ENCODE assay signal across 8 cellular contexts in the genomic region with DNA sequence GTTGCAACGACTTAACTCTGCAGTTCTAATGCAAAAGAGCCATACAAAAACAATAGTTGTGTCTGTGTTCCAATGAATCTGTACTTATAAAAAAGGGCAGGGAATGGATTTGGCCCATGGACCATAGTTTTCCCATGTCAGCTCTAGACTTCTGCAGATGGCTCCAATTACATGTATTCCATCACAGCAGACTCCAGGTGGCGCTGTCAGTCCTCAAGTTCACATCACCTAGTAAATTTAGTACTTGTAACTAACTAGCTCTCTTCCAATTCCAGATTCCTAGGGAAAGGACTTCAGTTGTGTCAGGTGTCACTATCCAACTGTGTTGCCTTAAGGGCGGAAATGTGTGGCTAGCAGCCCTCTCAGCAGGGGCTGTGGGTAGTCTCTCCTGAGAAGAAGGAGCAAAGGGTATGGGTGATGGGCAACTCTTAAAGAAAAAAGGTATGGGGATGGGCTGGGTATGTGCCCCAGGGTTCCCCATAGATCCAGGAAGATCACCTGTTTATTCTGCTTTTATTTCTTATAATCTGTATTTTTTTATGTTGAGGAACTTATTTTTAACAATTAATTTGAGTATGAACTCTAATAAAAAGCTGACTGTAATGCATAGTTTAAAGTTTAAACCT. TPM values are rescaled to one million over a fixed set of nuclear protein-coding genes. Genes with fewer than 3 reads are reported as not detected.
DNase-seq lines count a peak whose midpoint lies in the region; ATAC-seq and TF ChIP-seq lines count a peak whose summit lies in the region.

No MANE protein-coding gene starts in this region.

- DNase-seq in AG10803 (ENCODE audit: low read depth), result peak; percentile 77
- DNase-seq in H7, result peak; percentile 63
- DNase-seq in NCI-H82 treated with DMSO at 0.1 percent for 48 hours (lab: John Stamatoyannopoulos, UW; ENCODE audit: unreplicated experiment), result peak; percentile 41
- DNase-seq in activated CD8-positive, alpha-beta memory T cell treated with anti-CD3 and anti-CD28 coated beads for 48 hours (ENCODE audit: low read depth in 2 of 3, low spot score in 2 of 3), result peak; percentile 11 to 23 (median 17)
- DNase-seq in epidermal melanocyte (ENCODE audit: insufficient read length, low spot score), result peak; percentile 58
- peak; percentile 26 to 67 (median 54) for DNase-seq in naive thymus-derived CD4-positive, alpha-beta T cell
- DNase-seq in stimulated activated CD8-positive, alpha-beta memory T cell treated with anti-CD3 and anti-CD28 coated beads, Interleukin-7, amount 100 ng/mL, for 4 hours (ENCODE audit: low read depth in 2 of 2), result peak; percentile 27 to 57

- H3K4me3 ChIP-seq in AG10803 (ENCODE audit: low read length) (no peak overlapping the region), H7 (ENCODE audit: insufficient read depth, low read depth, low read length) (no peak overlapping the region)
- no peak overlapping the region for H3K4me3 ChIP-seq in naive thymus-derived CD4-positive, alpha-beta T cell (ENCODE audit: low read length)

- no peaks in the 10 kb centered on the region for H3K9me3 ChIP-seq in naive thymus-derived CD4-positive, alpha-beta T cell (ENCODE audit: control insufficient read depth in 2 of 3, low read length in 3 of 3)

- no peaks in the 10 kb centered on the region for H3K27me3 ChIP-seq in H7 (ENCODE audit: control insufficient read depth, insufficient read depth, low read length)
- H3K27me3 ChIP-seq in naive thymus-derived CD4-positive, alpha-beta T cell (ENCODE audit: control insufficient read depth in 2 of 2, insufficient read depth in 2 of 2, low read length in 2 of 2), result no peaks in the 10 kb centered on the region

- CTCF ChIA-PET in naive thymus-derived CD4-positive, alpha-beta T cell (lab: Charles Lee), result interaction anchor here (0.6 to 3.9 kb wide), 17 partner anchors 10 to 1207 kb away, joined by 3 to 27 read pairs (median 3); a partner anchor contains a TSS

- H3K27ac Mint-ChIP-seq in naive thymus-derived CD4-positive, alpha-beta T cell, result peak overlapping the region in 1 of 9 donors; percentile 21

- H3K36me3 ChIP-seq in H7 (replicated peaks; ENCODE audit: control insufficient read depth, insufficient read depth, low read length), result 0 out of 2 replicates have a peak, but pooled peaks cover 1% of the 10 kb centered on the region
- peaks cover 0 to 5% (median 0%) of the 10 kb centered on the region in 3 experiments for H3K36me3 ChIP-seq in naive thymus-derived CD4-positive, alpha-beta T cell (ENCODE audit: control insufficient read depth in 2 of 3, insufficient read depth in 3 of 3, low read length in 3 of 3)

- no peaks in the 10 kb centered on the region for H3K4me1 ChIP-seq in naive thymus-derived CD4-positive, alpha-beta T cell (ENCODE audit: control insufficient read depth in 2 of 2, insufficient read depth in 2 of 2, low read length in 2 of 2)

- ATAC-seq in naive thymus-derived CD4-positive, alpha-beta T cell, result peak; percentile 65
- no peak for ATAC-seq in HG03159 (IDR thresholded peaks at IDR 0.05; ENCODE audit: unreplicated experiment)

- H3K27ac ChIP-seq in naive thymus-derived CD4-positive, alpha-beta T cell (ENCODE audit: low read depth, low read length), result no peak overlapping the region

- no peak overlapping the region for H3K4me3 Mint-ChIP-seq in naive thymus-derived CD4-positive, alpha-beta T cell

- H3K4me1 Mint-ChIP-seq in naive thymus-derived CD4-positive, alpha-beta T cell, result peaks cover 0 to 3% (median 0%) of the 10 kb centered on the region in 7 donors

- no peaks in the 10 kb centered on the region for H3K27me3 Mint-ChIP-seq in naive thymus-derived CD4-positive, alpha-beta T cell

- no peaks in the 10 kb centered on the region for H3K9me3 Mint-ChIP-seq in naive thymus-derived CD4-positive, alpha-beta T cell

- H3K36me3 Mint-ChIP-seq in naive thymus-derived CD4-positive, alpha-beta T cell, result peaks cover 0 to 30% (median 18%) of the 10 kb centered on the region in 5 donors

- intact Hi-C loops in naive thymus-derived CD4-positive, alpha-beta T cell (cut with micrococcal nuclease), result loop anchor here (1.0 to 5.0 kb wide), 9 partner anchors 61 to 551 kb away; a partner anchor contains a TSS

- peak; percentile 88 for TF ChIP-seq CTCF in AG10803 (conservative IDR thresholded peaks at IDR 0.05; ENCODE audit: low read length)

- POLR2A ChIA-PET in naive thymus-derived CD4-positive, alpha-beta T cell (lab: Charles Lee), result no interaction called here

RNA-seq across cellular contexts. Expression of a gene that starts 36.2 kb away (rescaled TPM):
- total RNA-seq in H7 (2014; rRNA removed; shearing (Covaris generic)), result 55.1 and 69.1 TPM in 2 replicates
- 10 to 100 TPM; 11.9 to 26.5 (median 16.2) TPM for total RNA-seq in naive thymus-derived CD4-positive, alpha-beta T cell
- polyA plus RNA-seq in naive thymus-derived CD4-positive, alpha-beta T cell, result 10 to 100 TPM in 1 of 2 donors, 1 to 10 TPM in 1; 9.6 to 13.3 TPM

RNA-seq across cellular contexts. Expression of a gene that starts 36.2 kb away (rescaled TPM):
- total RNA-seq in H7 (2014; rRNA removed; shearing (Covaris generic)), result 0.17 and 0.30 TPM in 2 replicates
- under 1 TPM in 3 of 5 experiments, not detected in 2; 0.57 to 0.69 (median 0.64) TPM for total RNA-seq in naive thymus-derived CD4-positive, alpha-beta T cell
- under 1 TPM in 1 of 2 donors, not detected in 1; 0.21 TPM for polyA plus RNA-seq in naive thymus-derived CD4-positive, alpha-beta T cell

Comparison
In these comparisons a context has a peak if more than half of its experiments do, and no peak if none do; other contexts are left out.
1. DNase-seq: peak in every context shown above with its lines; median percentile 77 in AG10803; 63 in H7; 58 in epidermal melanocyte; 54 in naive thymus-derived CD4-positive, alpha-beta T cell; 42 in stimulated activated CD8-positive, alpha-beta memory T cell treated with anti-CD3 and anti-CD28 coated beads, Interleukin-7, amount 100 ng/mL, for 4 hours; 41 in NCI-H82 treated with DMSO at 0.1 percent for 48 hours; 17 in activated CD8-positive, alpha-beta memory T cell treated with anti-CD3 and anti-CD28 coated beads for 48 hours.